In the genomic region with DNA sequence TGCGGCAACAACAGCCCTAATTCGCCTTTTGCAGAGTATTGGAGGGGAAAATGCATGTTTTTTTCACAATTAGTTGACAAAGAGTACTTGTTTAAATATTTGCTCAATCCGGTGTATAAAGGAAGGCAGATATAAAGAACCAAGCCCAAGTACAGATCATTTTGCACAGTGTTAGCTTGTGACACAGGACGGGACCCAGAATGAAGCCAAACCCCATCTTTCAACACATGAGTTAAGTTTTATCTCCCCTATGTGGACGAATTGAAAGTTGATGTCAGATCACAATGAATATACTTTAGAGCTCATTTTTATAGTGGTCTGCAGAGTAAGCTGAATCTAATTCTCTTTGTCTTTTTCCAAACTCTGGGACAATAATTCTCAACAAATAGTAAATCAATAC, we compare ENCODE assay signal across 19 cellular contexts.
DNase-seq lines count a peak whose midpoint lies in the region; ATAC-seq and TF ChIP-seq lines count a peak whose summit lies in the region.
"Had no signal": no experiment of that assay in that cellular context is flagged by ENCODE, and none has a peak within 500 bp of the region (broad histone marks: within the 10 kb centered on the region; RNA-seq: fewer than 3 reads in every experiment).

No MANE protein-coding gene starts in this region.

- H3K27me3 Mint-ChIP-seq in GM23338 (ENCODE audit: insufficient read depth, low read depth, poor library complexity), result no peaks in the 10 kb centered on the region
- no peaks in the 10 kb centered on the region for H3K27me3 Mint-ChIP-seq in stimulated activated naive B cell treated with anti-CD40 and anti-IgM and Interleukin-4, amounts not matched to agents 10 μg/mL and 1 μg/mL and 100 μg/mL, for 72 hours
- H3K27me3 Mint-ChIP-seq: CD4-positive, alpha-beta T cell; CD8-positive, alpha-beta memory T cell had no signal

- no peak overlapping the region for H3K27ac Mint-ChIP-seq in GM23338
- no peak overlapping the region for H3K27ac Mint-ChIP-seq in stimulated activated naive B cell treated with anti-CD40 and anti-IgM and Interleukin-4, amounts not matched to agents 10 μg/mL and 1 μg/mL and 100 μg/mL, for 72 hours
- H3K27ac Mint-ChIP-seq: CD14-positive monocyte; CD4-positive, alpha-beta T cell; CD8-positive, alpha-beta memory T cell had no signal

- H3K4me2 ChIP-seq in GM23338, result no peak overlapping the region
- H3K4me2 ChIP-seq: BLaER1 treated with 17β-estradiol and CSF1 and Interleukin-3, amounts not matched to agents 10 nM and 100 nM had no signal

- H4K20me1 ChIP-seq in GM23338 (replicated peaks; ENCODE audit: insufficient read depth), result no peaks in the 10 kb centered on the region
- H4K20me1 ChIP-seq: BLaER1 treated with 17β-estradiol and CSF1 and Interleukin-3, amounts not matched to agents 10 nM and 100 nM had no signal

- H3K27me3 ChIP-seq in GM23338 (ENCODE audit: insufficient read depth) (no peaks in the 10 kb centered on the region), esophagus muscularis mucosa (no peaks in the 10 kb centered on the region), right lobe of liver (no peaks in the 10 kb centered on the region)
- H3K27me3 ChIP-seq: BE2C; BLaER1 treated with 17β-estradiol and CSF1 and Interleukin-3, amounts not matched to agents 10 nM and 100 nM had no signal

- TF ChIP-seq EP300 in esophagus muscularis mucosa (IDR thresholded peaks at IDR 0.05), result no peak

- no peak for TF ChIP-seq CTCF in GM23338 (conservative IDR thresholded peaks at IDR 0.05; ENCODE audit: low read depth in 2 of 2)
- TF ChIP-seq CTCF in esophagus muscularis mucosa (IDR thresholded peaks at IDR 0.05), result no peak
- peak in 1 of 4 donors; percentile 17 for TF ChIP-seq CTCF in right lobe of liver (IDR thresholded peaks at IDR 0.05)

- no peaks in the 10 kb centered on the region for H3K4me1 ChIP-seq in GM23338 (ENCODE audit: insufficient read depth)
- H3K4me1 ChIP-seq in esophagus muscularis mucosa, result no peaks in the 10 kb centered on the region
- peaks cover 0 to 22% (median 0%) of the 10 kb centered on the region in 4 donors for H3K4me1 ChIP-seq in right lobe of liver
- H3K4me1 ChIP-seq: BE2C; BLaER1 treated with 17β-estradiol and CSF1 and Interleukin-3, amounts not matched to agents 10 nM and 100 nM had no signal

- no peak overlapping the region for H3K4me3 ChIP-seq in GM23338
- H3K4me3 ChIP-seq in esophagus muscularis mucosa, result no peak overlapping the region
- no peak overlapping the region for H3K4me3 ChIP-seq in right lobe of liver
- H3K4me3 ChIP-seq: BLaER1 treated with 17β-estradiol and CSF1 and Interleukin-3, amounts not matched to agents 10 nM and 100 nM; GM12878 had no signal

- H2AFZ ChIP-seq in GM23338, result peak overlapping the region; percentile 65; the same call in 1 of the 2 replicates

- H3F3A ChIP-seq in GM23338 (replicated peaks; ENCODE audit: low read depth), result no peaks in the 10 kb centered on the region

- no peaks in the 10 kb centered on the region for H3K36me3 Mint-ChIP-seq in GM23338 (ENCODE audit: low read depth)
- H3K36me3 Mint-ChIP-seq in stimulated activated naive B cell treated with anti-CD40 and anti-IgM and Interleukin-4, amounts not matched to agents 10 μg/mL and 1 μg/mL and 100 μg/mL, for 72 hours, result no peaks in the 10 kb centered on the region
- H3K36me3 Mint-ChIP-seq: CD14-positive monocyte; CD8-positive, alpha-beta memory T cell had no signal

- no peak overlapping the region for H3K4me3 Mint-ChIP-seq in GM23338
- H3K4me3 Mint-ChIP-seq in stimulated activated naive B cell treated with anti-CD40 and anti-IgM and Interleukin-4, amounts not matched to agents 10 μg/mL and 1 μg/mL and 100 μg/mL, for 72 hours, result no peak overlapping the region
- H3K4me3 Mint-ChIP-seq: CD14-positive monocyte; CD4-positive, alpha-beta T cell; CD8-positive, alpha-beta memory T cell had no signal

- DNase-seq in DMS53 (lab: John Stamatoyannopoulos, UW) (peak; percentile 57), GM23338 (ENCODE audit: low spot score) (no peak), esophagus muscularis mucosa (ENCODE audit: extremely low spot score) (peak; percentile 19), right lobe of liver (no peak), AML-193 (lab: John Stamatoyannopoulos, UW) (no peak), SIG-M5 (lab: John Stamatoyannopoulos, UW) (no peak)
- no peak for DNase-seq in stimulated activated naive B cell treated with anti-CD40 and anti-IgM and Interleukin-4, amounts not matched to agents 10 μg/mL and 1 μg/mL and 100 μg/mL, for 72 hours
- DNase-seq: BE2C; CD4-positive, alpha-beta T cell; CD8-positive, alpha-beta memory T cell; DMS79; EL; GDM1; GOT3; H7; HCEC 1CT had no signal

- TF ChIP-seq POLR2A in esophagus muscularis mucosa (IDR thresholded peaks at IDR 0.05; ENCODE audit: low read depth) (no peak), right lobe of liver (IDR thresholded peaks at IDR 0.05) (no peak)

- peaks cover under 1% of the 10 kb centered on the region; the same call in 1 of the 2 replicates for H3K9me2 ChIP-seq in GM23338 (ENCODE audit: insufficient read depth)

- no peaks in the 10 kb centered on the region for H3K4me1 Mint-ChIP-seq in GM23338
- H3K4me1 Mint-ChIP-seq in stimulated activated naive B cell treated with anti-CD40 and anti-IgM and Interleukin-4, amounts not matched to agents 10 μg/mL and 1 μg/mL and 100 μg/mL, for 72 hours, result no peaks in the 10 kb centered on the region
- H3K4me1 Mint-ChIP-seq: CD14-positive monocyte; CD8-positive, alpha-beta memory T cell had no signal

- ATAC-seq in GM23338 (no peak), right lobe of liver (peak; percentile 73 to 80 (median 74))
- ATAC-seq in stimulated activated naive B cell treated with anti-CD40 and anti-IgM and Interleukin-4, amounts not matched to agents 10 μg/mL and 1 μg/mL and 100 μg/mL, for 72 hours (replicated peaks), result no peak
- ATAC-seq: GM12878 had no signal

- H3K36me3 ChIP-seq in GM23338 (ENCODE audit: insufficient read depth), result no peaks in the 10 kb centered on the region
- no peaks in the 10 kb centered on the region for H3K36me3 ChIP-seq in esophagus muscularis mucosa
- no peaks in the 10 kb centered on the region for H3K36me3 ChIP-seq in right lobe of liver
- H3K36me3 ChIP-seq: BE2C; BLaER1 treated with 17β-estradiol and CSF1 and Interleukin-3, amounts not matched to agents 10 nM and 100 nM had no signal

- intact Hi-C loops in esophagus muscularis mucosa (cut with DNase I), result no loop called here
- intact Hi-C loops in right lobe of liver (cut with DNase I), result no loop called here

- no peaks in the 10 kb centered on the region for H3K79me2 ChIP-seq in GM23338 (replicated peaks; ENCODE audit: insufficient read depth)

- no peaks in the 10 kb centered on the region for H3K9me3 Mint-ChIP-seq in GM23338
- peaks cover 0 to 2% of the 10 kb centered on the region in 2 donors for H3K9me3 Mint-ChIP-seq in stimulated activated naive B cell treated with anti-CD40 and anti-IgM and Interleukin-4, amounts not matched to agents 10 μg/mL and 1 μg/mL and 100 μg/mL, for 72 hours

- H3K27ac ChIP-seq in GM23338 (ENCODE audit: low read depth), result no peak overlapping the region
- no peak overlapping the region for H3K27ac ChIP-seq in esophagus muscularis mucosa (replicated peaks in 1 of 4)
- H3K27ac ChIP-seq in right lobe of liver, result no peak overlapping the region
- H3K27ac ChIP-seq: BLaER1 treated with 17β-estradiol and CSF1 and Interleukin-3, amounts not matched to agents 10 nM and 100 nM had no signal

- H3K9me3 ChIP-seq in esophagus muscularis mucosa, result no peaks in the 10 kb centered on the region
- no peaks in the 10 kb centered on the region for H3K9me3 ChIP-seq in right lobe of liver
- H3K9me3 ChIP-seq: BE2C; BLaER1 treated with 17β-estradiol and CSF1 and Interleukin-3, amounts not matched to agents 10 nM and 100 nM had no signal

- WGBS in esophagus muscularis mucosa, result 78% methylated on average over 5 of the region's 5 CpGs
- 31% methylated on average over 5 of the region's 5 CpGs for WGBS in right lobe of liver (ENCODE audit: insufficient coverage, low coverage, low lambda C conversion rate, missing lambda C conversion rate)

TF ChIP-seq in GM23338, 12 proteins besides CTCF, POLR2A, EP300 and RAD21 (continues in another document):
- TF ChIP-seq ZNF331 (CRISPR knock-in tag; IDR thresholded peaks at IDR 0.05; ENCODE audit: low read depth) (no peak), NANOG (IDR thresholded peaks at IDR 0.05; ENCODE audit: borderline replicate concordance) (no peak), EZH2phosphoT487 (IDR thresholded peaks at IDR 0.05; ENCODE audit: unreplicated experiment) (no peak)

Comparison
In these comparisons a context has a peak if more than half of its experiments do, and no peak if none do; other contexts are left out.
1. DNase-seq: peak in DMS53 (single experiment) and esophagus muscularis mucosa (single experiment); none in GM23338 (single experiment), right lobe of liver (0 of 3), AML-193 (0 of 2), SIG-M5 (single experiment) and stimulated activated naive B cell treated with anti-CD40 and anti-IgM and Interleukin-4, amounts not matched to agents 10 μg/mL and 1 μg/mL and 100 μg/mL, for 72 hours (single experiment).
2. ATAC-seq: peak in right lobe of liver (4 of 4); none in GM23338 (single experiment) and stimulated activated naive B cell treated with anti-CD40 and anti-IgM and Interleukin-4, amounts not matched to agents 10 μg/mL and 1 μg/mL and 100 μg/mL, for 72 hours (0 of 2).